ENCODE assay signal across 1 cellular context in the genomic region with DNA sequence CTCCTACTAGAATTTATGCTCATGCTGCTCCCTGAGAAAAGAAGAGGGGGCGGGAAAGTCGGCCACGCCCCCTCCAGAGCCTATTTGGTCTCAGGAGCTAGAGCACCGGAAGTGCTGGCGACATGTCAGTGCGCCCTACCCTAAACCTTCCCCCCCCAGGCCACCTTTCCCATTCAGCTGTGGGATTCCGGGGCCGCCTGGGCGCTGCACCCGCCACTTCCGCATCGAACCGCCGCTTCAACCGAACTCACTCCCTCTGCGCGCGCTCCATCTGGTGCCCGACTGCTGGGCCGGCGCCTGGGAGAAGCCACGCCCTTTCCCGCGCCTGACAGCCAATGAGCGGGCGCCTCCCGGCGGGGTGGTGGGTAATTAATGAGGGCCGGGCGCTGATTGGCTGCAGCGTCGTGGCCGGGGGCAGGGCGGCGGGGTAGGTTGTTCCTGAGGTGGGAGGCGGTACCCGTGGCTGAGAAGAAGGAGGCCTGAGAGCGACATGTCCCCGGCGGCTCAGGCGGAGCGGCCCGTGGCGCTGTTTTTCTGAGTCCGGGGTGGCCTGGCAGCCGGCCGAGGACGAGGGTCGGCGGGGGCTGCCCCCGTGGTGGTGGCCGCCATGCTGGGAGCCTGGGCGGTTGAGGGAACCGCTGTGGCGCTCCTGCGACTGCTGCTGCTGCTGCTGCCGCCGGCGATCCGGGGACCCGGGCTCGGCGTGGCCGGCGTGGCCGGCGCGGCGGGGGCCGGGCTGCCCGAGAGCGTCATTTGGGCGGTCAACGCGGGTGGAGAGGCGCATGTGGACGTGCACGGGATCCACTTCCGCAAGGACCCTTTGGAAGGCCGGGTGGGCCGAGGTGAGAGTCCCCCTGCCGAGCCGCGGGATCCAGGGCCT.
TF ChIP-seq lines count a peak whose summit lies in the region.

MLEC (plus strand) TSS at position 460 of the 880 bp plus-strand sequence; CDS start at position 608, 148 bp downstream.

TF ChIP-seq in HepG2, 621 proteins besides CTCF, POLR2A, EP300 and RAD21 (continued from another document and continues in another):
- TF ChIP-seq RNF219 (CRISPR knock-in tag; IDR thresholded peaks at IDR 0.05) (no peak), ZNF232 (CRISPR knock-in tag; IDR thresholded peaks at IDR 0.05; ENCODE audit: borderline replicate concordance) (peak; percentile 35; the same call in 1 of the 2 replicates), NFIB (CRISPR knock-in tag; IDR thresholded peaks at IDR 0.05; ENCODE audit: borderline replicate concordance) (no peak), ZNF543 (CRISPR knock-in tag; IDR thresholded peaks at IDR 0.05) (0 out of 2 replicates have a peak, but pooled peaks have one; percentile 71), ELF1 (CRISPR knock-in tag; IDR thresholded peaks at IDR 0.05) (peak; percentile 96), ATF1 (CRISPR knock-in tag; IDR thresholded peaks at IDR 0.05) (peak; percentile 75), ZBTB26 (CRISPR knock-in tag; IDR thresholded peaks at IDR 0.05; ENCODE audit: borderline replicate concordance) (peak; percentile 8; the same call in 1 of the 2 replicates), ZBTB21 (CRISPR knock-in tag; IDR thresholded peaks at IDR 0.05) (no peak), CC2D1A (CRISPR knock-in tag; IDR thresholded peaks at IDR 0.05) (peak; percentile 39; the same call in 1 of the 2 replicates), ZSCAN29 (CRISPR knock-in tag; conservative IDR thresholded peaks at IDR 0.05) (no peak), ZKSCAN5 (CRISPR knock-in tag; IDR thresholded peaks at IDR 0.05) (no peak), ZNF530 (CRISPR knock-in tag; IDR thresholded peaks at IDR 0.05; ENCODE audit: low read depth) (no peak), ZNF10 (CRISPR knock-in tag; IDR thresholded peaks at IDR 0.05; ENCODE audit: borderline replicate concordance, low read depth) (no peak), GTF3A (CRISPR knock-in tag; conservative IDR thresholded peaks at IDR 0.05) (no peak), YY1 (IDR thresholded peaks at IDR 0.05; ENCODE audit: insufficient read depth, insufficient replicate concordance, low read depth, low read length) (peak; percentile 74), ZNF30 (CRISPR knock-in tag; IDR thresholded peaks at IDR 0.05) (no peak), GPBP1L1 (CRISPR knock-in tag; IDR thresholded peaks at IDR 0.05) (no peak), HDAC1 (CRISPR knock-in tag; IDR thresholded peaks at IDR 0.05) (peak; percentile 77), FOXO4 (CRISPR knock-in tag; conservative IDR thresholded peaks at IDR 0.05) (no peak), PLRG1 (conservative IDR thresholded peaks at IDR 0.05) (no peak), ZNF569 (CRISPR knock-in tag; IDR thresholded peaks at IDR 0.05; ENCODE audit: borderline replicate concordance) (no peak), SRSF9 (IDR thresholded peaks at IDR 0.05; ENCODE audit: borderline replicate concordance, insufficient read depth, low read depth, low read length, poor library complexity, severe bottlenecking) (no peak), TEAD2 (CRISPR knock-in tag; IDR thresholded peaks at IDR 0.05) (no peak), ZNF446 (CRISPR knock-in tag; IDR thresholded peaks at IDR 0.05) (no peak), RXRA (CRISPR knock-in tag; IDR thresholded peaks at IDR 0.05) (peak; percentile 39), ZNF501 (CRISPR knock-in tag; IDR thresholded peaks at IDR 0.05) (peak; percentile 67; the same call in 1 of the 2 replicates), RBFOX2 (IDR thresholded peaks at IDR 0.05; ENCODE audit: low read depth, low read length) (peak; percentile 84), ZNF800 (CRISPR knock-in tag; IDR thresholded peaks at IDR 0.05) (no peak; the same call in none of the 2 replicates)
- TF ChIP-seq, protein P1, sequence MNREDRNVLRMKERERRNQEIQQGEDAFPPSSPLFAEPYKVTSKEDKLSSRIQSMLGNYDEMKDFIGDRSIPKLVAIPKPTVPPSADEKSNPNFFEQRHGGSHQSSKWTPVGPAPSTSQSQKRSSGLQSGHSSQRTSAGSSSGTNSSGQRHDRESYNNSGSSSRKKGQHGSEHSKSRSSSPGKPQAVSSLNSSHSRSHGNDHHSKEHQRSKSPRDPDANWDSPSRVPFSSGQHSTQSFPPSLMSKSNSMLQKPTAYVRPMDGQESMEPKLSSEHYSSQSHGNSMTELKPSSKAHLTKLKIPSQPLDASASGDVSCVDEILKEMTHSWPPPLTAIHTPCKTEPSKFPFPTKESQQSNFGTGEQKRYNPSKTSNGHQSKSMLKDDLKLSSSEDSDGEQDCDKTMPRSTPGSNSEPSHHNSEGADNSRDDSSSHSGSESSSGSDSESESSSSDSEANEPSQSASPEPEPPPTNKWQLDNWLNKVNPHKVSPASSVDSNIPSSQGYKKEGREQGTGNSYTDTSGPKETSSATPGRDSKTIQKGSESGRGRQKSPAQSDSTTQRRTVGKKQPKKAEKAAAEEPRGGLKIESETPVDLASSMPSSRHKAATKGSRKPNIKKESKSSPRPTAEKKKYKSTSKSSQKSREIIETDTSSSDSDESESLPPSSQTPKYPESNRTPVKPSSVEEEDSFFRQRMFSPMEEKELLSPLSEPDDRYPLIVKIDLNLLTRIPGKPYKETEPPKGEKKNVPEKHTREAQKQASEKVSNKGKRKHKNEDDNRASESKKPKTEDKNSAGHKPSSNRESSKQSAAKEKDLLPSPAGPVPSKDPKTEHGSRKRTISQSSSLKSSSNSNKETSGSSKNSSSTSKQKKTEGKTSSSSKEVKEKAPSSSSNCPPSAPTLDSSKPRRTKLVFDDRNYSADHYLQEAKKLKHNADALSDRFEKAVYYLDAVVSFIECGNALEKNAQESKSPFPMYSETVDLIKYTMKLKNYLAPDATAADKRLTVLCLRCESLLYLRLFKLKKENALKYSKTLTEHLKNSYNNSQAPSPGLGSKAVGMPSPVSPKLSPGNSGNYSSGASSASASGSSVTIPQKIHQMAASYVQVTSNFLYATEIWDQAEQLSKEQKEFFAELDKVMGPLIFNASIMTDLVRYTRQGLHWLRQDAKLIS (CRISPR knock-in tag; IDR thresholded peaks at IDR 0.05) = no peak
- TF ChIP-seq, protein P2, sequence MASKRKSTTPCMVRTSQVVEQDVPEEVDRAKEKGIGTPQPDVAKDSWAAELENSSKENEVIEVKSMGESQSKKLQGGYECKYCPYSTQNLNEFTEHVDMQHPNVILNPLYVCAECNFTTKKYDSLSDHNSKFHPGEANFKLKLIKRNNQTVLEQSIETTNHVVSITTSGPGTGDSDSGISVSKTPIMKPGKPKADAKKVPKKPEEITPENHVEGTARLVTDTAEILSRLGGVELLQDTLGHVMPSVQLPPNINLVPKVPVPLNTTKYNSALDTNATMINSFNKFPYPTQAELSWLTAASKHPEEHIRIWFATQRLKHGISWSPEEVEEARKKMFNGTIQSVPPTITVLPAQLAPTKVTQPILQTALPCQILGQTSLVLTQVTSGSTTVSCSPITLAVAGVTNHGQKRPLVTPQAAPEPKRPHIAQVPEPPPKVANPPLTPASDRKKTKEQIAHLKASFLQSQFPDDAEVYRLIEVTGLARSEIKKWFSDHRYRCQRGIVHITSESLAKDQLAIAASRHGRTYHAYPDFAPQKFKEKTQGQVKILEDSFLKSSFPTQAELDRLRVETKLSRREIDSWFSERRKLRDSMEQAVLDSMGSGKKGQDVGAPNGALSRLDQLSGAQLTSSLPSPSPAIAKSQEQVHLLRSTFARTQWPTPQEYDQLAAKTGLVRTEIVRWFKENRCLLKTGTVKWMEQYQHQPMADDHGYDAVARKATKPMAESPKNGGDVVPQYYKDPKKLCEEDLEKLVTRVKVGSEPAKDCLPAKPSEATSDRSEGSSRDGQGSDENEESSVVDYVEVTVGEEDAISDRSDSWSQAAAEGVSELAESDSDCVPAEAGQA (IDR thresholded peaks at IDR 0.05; ENCODE audit: low read depth) = no peak
- TF ChIP-seq, protein P2 (CRISPR knock-in tag; IDR thresholded peaks at IDR 0.05; ENCODE audit: borderline replicate concordance) = no peak
- TF ChIP-seq, protein P3, sequence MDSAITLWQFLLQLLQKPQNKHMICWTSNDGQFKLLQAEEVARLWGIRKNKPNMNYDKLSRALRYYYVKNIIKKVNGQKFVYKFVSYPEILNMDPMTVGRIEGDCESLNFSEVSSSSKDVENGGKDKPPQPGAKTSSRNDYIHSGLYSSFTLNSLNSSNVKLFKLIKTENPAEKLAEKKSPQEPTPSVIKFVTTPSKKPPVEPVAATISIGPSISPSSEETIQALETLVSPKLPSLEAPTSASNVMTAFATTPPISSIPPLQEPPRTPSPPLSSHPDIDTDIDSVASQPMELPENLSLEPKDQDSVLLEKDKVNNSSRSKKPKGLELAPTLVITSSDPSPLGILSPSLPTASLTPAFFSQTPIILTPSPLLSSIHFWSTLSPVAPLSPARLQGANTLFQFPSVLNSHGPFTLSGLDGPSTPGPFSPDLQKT (CRISPR knock-in tag; IDR thresholded peaks at IDR 0.05; ENCODE audit: borderline replicate concordance) = peak; percentile 61; the same call in 1 of the 2 replicates
